ENCODE assay signal across 16 cellular contexts in the genomic region with DNA sequence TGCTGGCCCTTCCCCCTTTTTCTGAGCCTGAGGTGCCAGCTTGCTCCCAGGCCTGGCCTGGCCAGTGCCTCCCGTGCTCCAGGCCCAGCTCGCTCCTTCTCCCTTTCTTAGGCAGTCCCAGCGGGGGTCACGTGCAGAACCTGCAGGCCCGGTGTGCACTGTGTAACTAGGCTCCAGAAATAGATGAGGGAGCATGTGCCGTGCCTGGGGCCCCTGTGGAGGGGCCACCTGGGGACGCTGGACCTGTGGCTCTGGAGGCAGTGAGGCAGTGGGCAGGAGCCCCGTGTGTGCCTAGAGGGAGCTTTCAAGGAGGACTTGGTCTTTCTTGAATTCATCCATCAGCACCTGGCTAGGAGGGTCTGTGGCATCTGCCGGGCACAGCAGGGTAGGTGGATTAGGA. TPM values are rescaled to one million over a fixed set of nuclear protein-coding genes. Genes with fewer than 3 reads are reported as not detected.
DNase-seq lines count a peak whose midpoint lies in the region; ATAC-seq and TF ChIP-seq lines count a peak whose summit lies in the region.
"Had no signal": no experiment of that assay in that cellular context is flagged by ENCODE, and none has a peak within 500 bp of the region (broad histone marks: within the 10 kb centered on the region; RNA-seq: fewer than 3 reads in every experiment).

No MANE protein-coding gene starts in this region.

- peak in 3 of 5 donors; percentile 16 to 60 (median 31) for DNase-seq in heart left ventricle
- no peak for DNase-seq in cardiac septum (ENCODE audit: low spot score)
- no peak for DNase-seq in left ventricle myocardium superior
- no peak for DNase-seq in neural crest cell (ENCODE audit: low read depth, low spot score)
- DNase-seq in type B pancreatic cell (ENCODE audit: extremely low spot score, unreplicated experiment) = no peak
- DNase-seq in activated CD4-positive, alpha-beta T cell treated with anti-CD3 and anti-CD28 coated beads for 4 hours = no peak
- no peak for DNase-seq in NCI-H446 treated with DMSO at 0.1 percent for 48 hours (lab: John Stamatoyannopoulos, UW)
- DNase-seq in middle frontal gyrus (ENCODE audit: extremely low spot score, low spot score) = no peak
- DNase-seq: NCI-H1105, NCI-H2081, NCI-H748 treated with DMSO at 0.1 percent for 48 hours, SIG-M5 had no signal

- H3K9me3 Mint-ChIP-seq in neural crest cell (no peaks in the 10 kb centered on the region), type B pancreatic cell (peaks cover 3% of the 10 kb centered on the region)

- H3K27me3 ChIP-seq in heart left ventricle = no peaks in the 10 kb centered on the region

- no peaks in the 10 kb centered on the region for H3K4me1 Mint-ChIP-seq in neural crest cell
- peaks cover 9% of the 10 kb centered on the region for H3K4me1 Mint-ChIP-seq in type B pancreatic cell (ENCODE audit: unreplicated experiment)

- TF ChIP-seq POLR2A in heart left ventricle (IDR thresholded peaks at IDR 0.05) = no peak

- no peaks in the 10 kb centered on the region for H3K9me3 ChIP-seq in heart left ventricle
- H3K9me3 ChIP-seq: HAP-1 had no signal

- H3K27ac ChIP-seq in heart left ventricle = peak overlapping the region in 6 of 12 donors; percentile 66 to 88 (median 78)

- ATAC-seq in heart left ventricle = peak in 2 of 4 donors; percentile 3
- peak; percentile 8 for ATAC-seq in left ventricle myocardium superior

- H3K36me3 ChIP-seq in heart left ventricle = peaks cover 0 to 37% (median 15%) of the 10 kb centered on the region in 9 donors

- no peak overlapping the region for H3K4me3 Mint-ChIP-seq in neural crest cell
- no peak overlapping the region for H3K4me3 Mint-ChIP-seq in type B pancreatic cell
- H3K4me3 Mint-ChIP-seq: B cell had no signal

- intact Hi-C loops in heart left ventricle (cut with DNase I) = loop anchor here in 1 of 10 donors (5.0 kb wide), 1 partner anchor 41 kb away; no protein-coding TSS in a partner anchor
- intact Hi-C loops in cardiac septum (cut with DNase I) = no loop called here
- intact Hi-C loops in left ventricle myocardium superior (cut with micrococcal nuclease) = no loop called here

- H3K36me3 Mint-ChIP-seq in neural crest cell (ENCODE audit: low read depth) = no peaks in the 10 kb centered on the region
- peaks cover 15% of the 10 kb centered on the region for H3K36me3 Mint-ChIP-seq in type B pancreatic cell

- H3K4me3 ChIP-seq in heart left ventricle = peak overlapping the region in 1 of 12 donors; percentile 52
- H3K4me3 ChIP-seq: HAP-1 had no signal

- H3K4me1 ChIP-seq in heart left ventricle = peaks cover 0 to 27% (median 17%) of the 10 kb centered on the region in 12 donors

- 62 to 70% (median 68%) methylated on average over 8 to 9 of the region's 9 CpGs for WGBS in heart left ventricle, 4 donors

- H3K27me3 Mint-ChIP-seq in neural crest cell (ENCODE audit: low read depth) = no peaks in the 10 kb centered on the region
- no peaks in the 10 kb centered on the region for H3K27me3 Mint-ChIP-seq in type B pancreatic cell
- H3K27me3 Mint-ChIP-seq: B cell had no signal

- TF ChIP-seq CTCF in heart left ventricle (IDR thresholded peaks at IDR 0.05) (no peak), neural crest cell (conservative IDR thresholded peaks at IDR 0.05) (no peak), type B pancreatic cell (conservative IDR thresholded peaks at IDR 0.05) (no peak)

- H3K27ac Mint-ChIP-seq in neural crest cell (ENCODE audit: unreplicated experiment) = peak overlapping the region; percentile 84
- peak overlapping the region; percentile 99 for H3K27ac Mint-ChIP-seq in type B pancreatic cell
- H3K27ac Mint-ChIP-seq: B cell had no signal

RNA-seq across cellular contexts. Expression of gene PTDSS2, which starts 11.5 kb away (rescaled TPM):
- total RNA-seq in heart left ventricle (10 to 100 TPM; 20.3 to 43.0 (median 25.7) TPM), cardiac septum (24.9 TPM), left ventricle myocardium superior (31.8 TPM), neural crest cell (51.2 and 52.4 TPM in 2 replicates), type B pancreatic cell (ENCODE audit: low replicate concordance) (33.6 and 46.9 TPM in 2 replicates)
- 10 to 100 TPM; 33.1 to 36.2 TPM for polyA plus RNA-seq in heart left ventricle

RNA-seq across cellular contexts. Expression of gene ANO9, which starts 19.8 kb away (rescaled TPM):
- 1 to 10 TPM in 2 of 9 donors, under 1 TPM in 1, not detected in 6; 0.21 to 3.1 (median 2.7) TPM for total RNA-seq in heart left ventricle
- under 1 TPM; 0.07 to 0.19 TPM for polyA plus RNA-seq in heart left ventricle
- 0.38 TPM for total RNA-seq in cardiac septum
- total RNA-seq in left ventricle myocardium superior = 1.3 TPM
- total RNA-seq in neural crest cell = not detected in 2 replicates
- total RNA-seq in type B pancreatic cell (ENCODE audit: low replicate concordance) = 25.3 and 66.6 TPM in 2 replicates
- total RNA-seq: A172, LHCN-M2 had no signal

RNA-seq across cellular contexts. Expression of gene RNH1, which starts 45.4 kb away (rescaled TPM):
- total RNA-seq in heart left ventricle = 100 to 1,000 TPM; 132 to 247 (median 158) TPM
- 100 to 1,000 TPM in 1 of 2 donors, 10 to 100 TPM in 1; 58.2 to 207 TPM for polyA plus RNA-seq in heart left ventricle
- 158 TPM for total RNA-seq in cardiac septum
- total RNA-seq in left ventricle myocardium superior = 171 TPM
- 69.2 and 71.1 TPM in 2 replicates for total RNA-seq in neural crest cell
- 84.5 and 128 TPM in 2 replicates for total RNA-seq in type B pancreatic cell (ENCODE audit: low replicate concordance)

RNA-seq across cellular contexts. Expression of gene SIGIRR, which starts 46.8 kb away (rescaled TPM):
- 10 to 100 TPM; 22.6 to 65.6 (median 30.4) TPM for total RNA-seq in heart left ventricle
- 100 to 1,000 TPM in 1 of 2 donors, 10 to 100 TPM in 1; 41.2 to 105 TPM for polyA plus RNA-seq in heart left ventricle
- total RNA-seq in cardiac septum = 33.3 TPM
- 47.5 TPM for total RNA-seq in left ventricle myocardium superior
- total RNA-seq in neural crest cell = 14.5 and 15.9 TPM in 2 replicates
- total RNA-seq in type B pancreatic cell (ENCODE audit: low replicate concordance) = 36.2 and 44.0 TPM in 2 replicates

Comparison
In these comparisons a context has a peak if more than half of its experiments do, and no peak if none do; other contexts are left out.
1. DNase-seq: peak in heart left ventricle (3 of 5); none in cardiac septum (single experiment), left ventricle myocardium superior (single experiment), neural crest cell (single experiment), type B pancreatic cell (single experiment), activated CD4-positive, alpha-beta T cell treated with anti-CD3 and anti-CD28 coated beads for 4 hours (0 of 2), NCI-H446 treated with DMSO at 0.1 percent for 48 hours (single experiment) and middle frontal gyrus (single experiment).